18 cellular contexts compared by ENCODE assay signal in genomic region chr16:25613931-25614330, GRCh38.
DNase-seq lines count a peak whose midpoint lies in the region; ATAC-seq, FAIRE-seq and TF ChIP-seq lines count a peak whose summit lies in the region.
"Had no signal": no experiment of that assay in that cellular context is flagged by ENCODE, and none has a peak within 500 bp of the region (broad histone marks: within the 10 kb centered on the region; RNA-seq: fewer than 3 reads in every experiment).

No MANE protein-coding gene starts in this region.

- H3K36me3 ChIP-seq in esophagus muscularis mucosa: no peaks in the 10 kb centered on the region

- 78% methylated on average over 5 of the region's 5 CpGs for WGBS in esophagus muscularis mucosa

- H3K27ac ChIP-seq in esophagus muscularis mucosa (replicated peaks in 1 of 4): no peak overlapping the region
- H3K27ac ChIP-seq: GM23248 had no signal

- ATAC-seq in GM18858 (IDR thresholded peaks at IDR 0.05; ENCODE audit: unreplicated experiment) (no peak), HG03571 (IDR thresholded peaks at IDR 0.05; ENCODE audit: unreplicated experiment) (no peak)
- ATAC-seq in stimulated activated naive CD8-positive, alpha-beta T cell treated with anti-CD3 and anti-CD28 coated beads, Interleukin-15, Interleukin-2, amounts not matched to agents 100 U/mL and 50 U/mL, for 24 hours: no peak
- ATAC-seq: HCT116 had no signal

- TF ChIP-seq EP300 in esophagus muscularis mucosa (IDR thresholded peaks at IDR 0.05): no peak

- no peaks in the 10 kb centered on the region for H3K9me3 ChIP-seq in esophagus muscularis mucosa

- no peak for TF ChIP-seq CTCF in D721Med (IDR thresholded peaks at IDR 0.05; ENCODE audit: insufficient read depth, missing control alignments)
- TF ChIP-seq CTCF in esophagus muscularis mucosa (IDR thresholded peaks at IDR 0.05): no peak

- no peak overlapping the region for H3K4me3 ChIP-seq in esophagus muscularis mucosa
- H3K4me3 ChIP-seq: GM23248 had no signal

- DNase-seq in D721Med (ENCODE audit: insufficient read length, low spot score) (no peak), NCI-H82 treated with DMSO at 0.1 percent for 48 hours (lab: John Stamatoyannopoulos, UW; ENCODE audit: unreplicated experiment) (peak; percentile 45), esophagus muscularis mucosa (ENCODE audit: extremely low spot score) (peak; percentile 66)
- no peak for DNase-seq in stimulated activated naive CD8-positive, alpha-beta T cell treated with anti-CD3 and anti-CD28 coated beads, Interleukin-15, Interleukin-2, amounts not matched to agents 100 U/mL and 50 U/mL, for 24 hours
- DNase-seq: C1 segment of cervical spinal cord; CD4-positive, alpha-beta memory T cell; COR-L47; DMS53; DND-41; GM23248; H7 had no signal

- FAIRE-seq in D721Med (lab: Jason Lieb, UNC): peak; percentile 35
- FAIRE-seq: G401.6, GM12892, GM19239, H1 had no signal

- no peaks in the 10 kb centered on the region for H3K27me3 ChIP-seq in esophagus muscularis mucosa

- H3K4me1 ChIP-seq in esophagus muscularis mucosa: no peaks in the 10 kb centered on the region

- no peak for TF ChIP-seq POLR2A in esophagus muscularis mucosa (IDR thresholded peaks at IDR 0.05; ENCODE audit: low read depth)

- intact Hi-C loops in esophagus muscularis mucosa (cut with DNase I): no loop called here

Comparison
In these comparisons a context has a peak if more than half of its experiments do, and no peak if none do; other contexts are left out.
1. DNase-seq: peak in NCI-H82 treated with DMSO at 0.1 percent for 48 hours (single experiment) and esophagus muscularis mucosa (single experiment); none in D721Med (single experiment) and stimulated activated naive CD8-positive, alpha-beta T cell treated with anti-CD3 and anti-CD28 coated beads, Interleukin-15, Interleukin-2, amounts not matched to agents 100 U/mL and 50 U/mL, for 24 hours (single experiment).